ENCODE assay signal across 1 cellular context in the genomic region with DNA sequence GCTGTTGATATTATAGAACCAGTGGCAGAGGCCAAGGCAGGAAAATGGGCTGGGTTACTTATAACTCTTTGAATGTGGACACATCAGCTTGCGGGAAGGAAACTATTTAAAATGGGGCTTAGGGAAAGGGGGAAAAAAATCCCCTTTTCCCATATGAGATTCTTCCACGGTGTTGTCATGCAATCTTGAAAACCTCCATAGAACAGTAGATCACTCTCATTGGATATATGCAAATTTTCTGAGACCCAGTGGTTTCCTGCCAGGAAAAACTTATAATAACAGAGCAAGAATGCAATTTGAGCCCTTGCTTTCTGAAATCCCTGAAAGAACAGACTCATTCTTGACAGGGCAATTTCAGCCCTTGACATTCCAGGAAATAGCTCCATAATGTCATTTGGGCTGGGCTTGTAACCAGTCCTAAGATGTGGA.
TF ChIP-seq lines count a peak whose summit lies in the region.

No MANE protein-coding gene starts in this region.

TF ChIP-seq in IMR-90, 13 proteins besides CTCF, POLR2A, EP300 and RAD21:
- TF ChIP-seq MAFK (IDR thresholded peaks at IDR 0.05; ENCODE audit: low read depth, low read length) (peak; percentile 33; the same call in 1 of the 2 replicates), CEBPB (IDR thresholded peaks at IDR 0.05; ENCODE audit: low read depth, low read length) (peak; percentile 53), SMC3 (IDR thresholded peaks at IDR 0.05; ENCODE audit: low read depth, low read length) (no peak), RCOR1 (IDR thresholded peaks at IDR 0.05; ENCODE audit: insufficient replicate concordance, low read length) (no peak), FOS (IDR thresholded peaks at IDR 0.05; ENCODE audit: low read depth, low read length) (no peak), NFE2L2 (IDR thresholded peaks at IDR 0.05; ENCODE audit: low read depth, low read length) (peak; percentile 80)
